Comparison of ENCODE assay signal across 1 cellular context in the genomic region with DNA sequence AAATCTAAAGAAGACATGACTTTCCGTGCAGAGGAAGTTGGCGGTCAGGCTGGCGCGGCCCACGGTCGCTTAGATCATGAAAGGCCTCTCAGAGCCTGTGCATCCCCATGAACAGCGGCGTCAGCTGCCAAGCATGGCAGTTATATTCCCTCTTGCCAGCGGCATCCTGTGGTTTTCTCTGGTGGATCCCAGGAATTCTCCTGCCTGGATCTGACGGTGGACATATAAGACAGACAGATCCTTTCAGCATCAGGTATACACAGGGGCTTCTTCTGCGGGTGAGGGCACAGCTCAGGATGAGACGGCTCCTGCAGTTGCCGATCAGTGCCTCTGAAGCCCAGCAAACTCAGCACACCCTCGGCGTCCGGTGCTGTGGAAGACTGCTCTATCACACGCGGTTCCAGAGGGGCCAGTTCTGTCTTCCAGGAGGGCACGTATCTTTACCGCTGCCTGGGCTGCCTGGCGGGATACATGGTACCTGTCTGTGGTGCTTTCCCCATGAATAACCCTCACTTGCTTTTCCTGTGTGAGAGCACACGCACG.
TF ChIP-seq lines count a peak whose summit lies in the region.

No MANE protein-coding gene starts in this region.

TF ChIP-seq in GM12878, 131 proteins besides CTCF, POLR2A, EP300 and RAD21 (continued from another document):
- TF ChIP-seq YY1 (IDR thresholded peaks at IDR 0.05; ENCODE audit: low read depth, low read length): no peak
- TF ChIP-seq RBBP5 (conservative IDR thresholded peaks at IDR 0.05): no peak
- no peak for TF ChIP-seq IRF4 (IDR thresholded peaks at IDR 0.05; ENCODE audit: low read depth, low read length)
- TF ChIP-seq MYB (IDR thresholded peaks at IDR 0.05; ENCODE audit: borderline replicate concordance, low read depth, low read length): no peak
- no peak for TF ChIP-seq TCF12 (IDR thresholded peaks at IDR 0.05; ENCODE audit: low read depth, low read length)
- TF ChIP-seq, protein P1, sequence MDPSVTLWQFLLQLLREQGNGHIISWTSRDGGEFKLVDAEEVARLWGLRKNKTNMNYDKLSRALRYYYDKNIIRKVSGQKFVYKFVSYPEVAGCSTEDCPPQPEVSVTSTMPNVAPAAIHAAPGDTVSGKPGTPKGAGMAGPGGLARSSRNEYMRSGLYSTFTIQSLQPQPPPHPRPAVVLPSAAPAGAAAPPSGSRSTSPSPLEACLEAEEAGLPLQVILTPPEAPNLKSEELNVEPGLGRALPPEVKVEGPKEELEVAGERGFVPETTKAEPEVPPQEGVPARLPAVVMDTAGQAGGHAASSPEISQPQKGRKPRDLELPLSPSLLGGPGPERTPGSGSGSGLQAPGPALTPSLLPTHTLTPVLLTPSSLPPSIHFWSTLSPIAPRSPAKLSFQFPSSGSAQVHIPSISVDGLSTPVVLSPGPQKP (IDR thresholded peaks at IDR 0.05; ENCODE audit: low read depth, low read length): no peak
- TF ChIP-seq MAX (IDR thresholded peaks at IDR 0.05; ENCODE audit: low read depth, low read length): no peak
- no peak for TF ChIP-seq NR2F1 (conservative IDR thresholded peaks at IDR 0.05)
- TF ChIP-seq SMAD5 (IDR thresholded peaks at IDR 0.05; ENCODE audit: low read depth): no peak
- TF ChIP-seq BRCA1 (IDR thresholded peaks at IDR 0.05; ENCODE audit: low read depth, low read length): no peak
- TF ChIP-seq RFX5 (IDR thresholded peaks at IDR 0.05; ENCODE audit: low read depth, low read length): no peak
TF ChIP-seq in GM12878: peak in this region for 0.
